1 cellular context compared by ENCODE assay signal in genomic region chr6:112044196-112044595, GRCh38.
TF ChIP-seq lines count a peak whose summit lies in the region.

No MANE protein-coding gene starts in this region.

TF ChIP-seq in H1, 55 proteins besides CTCF, POLR2A, EP300 and RAD21:
- TF ChIP-seq BRCA1 (IDR thresholded peaks at IDR 0.05; ENCODE audit: low read depth, low read length) (no peak), RFX5 (IDR thresholded peaks at IDR 0.05; ENCODE audit: borderline replicate concordance, low read depth, low read length) (no peak), ASH2L (IDR thresholded peaks at IDR 0.05; ENCODE audit: low read length) (no peak), HDAC6 (IDR thresholded peaks at IDR 0.05; ENCODE audit: low read depth, low read length) (no peak)
